8 cellular contexts compared by ENCODE assay signal in the genomic region with DNA sequence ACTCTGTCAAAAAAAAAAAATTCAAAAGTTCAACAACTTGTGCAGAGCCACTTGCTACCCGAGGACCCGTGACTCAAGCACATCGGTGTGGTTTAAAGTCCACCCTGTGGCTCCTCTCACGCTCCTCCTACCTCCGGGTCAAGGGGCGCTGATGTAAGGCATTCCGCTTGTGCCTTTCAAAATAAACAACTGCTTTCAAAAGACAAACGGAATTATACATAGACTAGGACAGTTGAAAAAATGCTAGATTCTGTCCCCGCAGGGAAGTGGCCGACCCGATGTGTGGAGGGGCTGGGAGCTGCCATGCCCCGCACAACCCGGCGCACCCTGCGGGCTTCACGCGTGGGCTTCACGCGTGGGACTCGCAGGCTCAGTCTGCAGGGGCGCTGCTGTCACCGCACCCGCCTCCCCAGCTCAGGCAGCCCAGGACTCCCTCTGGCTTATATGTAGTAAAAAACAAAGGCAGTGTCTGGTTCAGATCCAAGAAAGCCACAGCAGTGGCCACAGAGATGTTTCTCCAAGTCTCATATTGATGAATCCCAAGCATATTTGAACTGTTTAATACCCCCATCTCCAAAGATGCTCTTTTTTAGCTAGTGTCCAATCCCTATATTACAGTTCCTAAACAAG.
DNase-seq lines count a peak whose midpoint lies in the region; ATAC-seq and TF ChIP-seq lines count a peak whose summit lies in the region.

No MANE protein-coding gene starts in this region.

- peak overlapping the region; percentile 68 for H3K4me3 ChIP-seq in coronary artery

- ATAC-seq in GM18867 (IDR thresholded peaks at IDR 0.05; ENCODE audit: unreplicated experiment), result peak; percentile 4
- ATAC-seq in HG03354 (IDR thresholded peaks at IDR 0.05; ENCODE audit: poor library complexity, severe bottlenecking, unreplicated experiment), result peak; percentile 15
- ATAC-seq in omental fat pad (ENCODE audit: low FRiP score), result peak; percentile 31

- peak overlapping the region in 1 of 2 donors; percentile 38 for H3K27ac ChIP-seq in coronary artery

- DNase-seq in coronary artery (ENCODE audit: low spot score) (no peak), omental fat pad (ENCODE audit: low spot score) (no peak), NCI-H226 (no peak), middle frontal gyrus (ENCODE audit: extremely low spot score, low spot score) (no peak), NCI-H1417 treated with DMSO at 0.1 percent for 48 hours (lab: John Stamatoyannopoulos, UW) (no peak)
- DNase-seq in activated naive CD4-positive, alpha-beta T cell treated with anti-CD3 and anti-CD28 coated beads, Interleukin-2, amount 50 U/mL, for 16 hours, result no peak

- TF ChIP-seq CTCF in coronary artery (IDR thresholded peaks at IDR 0.05) (no peak), omental fat pad (IDR thresholded peaks at IDR 0.05) (no peak)
